11 cellular contexts compared by ENCODE assay signal in the genomic region with DNA sequence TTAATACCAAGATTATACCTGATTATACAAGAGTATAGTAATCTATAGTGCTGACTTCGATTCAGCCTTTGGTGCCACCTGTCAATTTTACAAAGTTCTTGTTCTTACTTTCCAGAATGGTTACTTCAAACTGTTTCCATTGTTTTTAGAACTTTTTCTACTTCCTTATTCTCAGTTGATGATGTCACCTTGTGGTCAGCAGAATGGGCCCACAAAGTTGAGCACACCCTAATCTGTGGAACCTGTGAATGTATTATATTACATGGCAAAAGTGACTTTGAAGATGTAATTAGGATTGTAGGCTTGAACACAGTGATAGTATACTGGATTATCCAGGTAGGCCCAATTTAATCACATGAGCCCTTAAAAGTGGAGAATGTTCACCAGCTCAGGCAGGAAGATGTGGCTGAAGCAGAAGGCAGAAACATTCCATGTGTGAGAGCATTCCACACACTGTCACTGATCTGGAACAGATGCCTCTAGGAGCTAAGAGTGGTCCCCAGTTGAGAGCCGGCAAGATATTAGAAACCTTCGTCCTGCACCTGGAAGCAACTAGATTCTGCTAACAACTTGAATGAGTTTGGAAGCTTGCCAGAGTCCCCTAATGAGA. TPM values are rescaled to one million over a fixed set of nuclear protein-coding genes. Genes with fewer than 3 reads are reported as not detected.
DNase-seq lines count a peak whose midpoint lies in the region; ATAC-seq, FAIRE-seq and TF ChIP-seq lines count a peak whose summit lies in the region.
"Had no signal": no experiment of that assay in that cellular context is flagged by ENCODE, and none has a peak within 500 bp of the region (broad histone marks: within the 10 kb centered on the region; RNA-seq: fewer than 3 reads in every experiment).

No MANE protein-coding gene starts in this region.

- H3K4me3 ChIP-seq in astrocyte (ENCODE audit: insufficient read depth, low read depth, low read length): no peak overlapping the region

- no peak overlapping the region for H3K9ac ChIP-seq in astrocyte (ENCODE audit: low read length)

- no peak overlapping the region for H3K4me2 ChIP-seq in astrocyte (ENCODE audit: low read length)

- H3K36me3 ChIP-seq in astrocyte (ENCODE audit: insufficient read depth, low read length): no peaks in the 10 kb centered on the region

- intact Hi-C loops in natural killer cell (cut with micrococcal nuclease): no loop called here

- no peaks in the 10 kb centered on the region for H3K9me3 ChIP-seq in astrocyte (ENCODE audit: insufficient read depth, low read depth, low read length)

- H3K27ac ChIP-seq in astrocyte (ENCODE audit: low read depth, low read length): no peak overlapping the region

- CTCF ChIA-PET in activated CD4-positive, alpha-beta T cell treated with anti-CD3 and anti-CD28 coated beads, Interleukin-2, amount 10 ng/mL, durations not matched to agents 7 days and 5 days (lab: Charles Lee): no interaction called here

- H3K9me3 Mint-ChIP-seq in natural killer cell: no peaks in the 10 kb centered on the region
- H3K9me3 Mint-ChIP-seq in natural killer cell treated with Interleukin-12 subunit alpha and Interleukin-12 subunit beta and Interleukin-15 and Interleukin-18, amount 100 ng/mL, for 72 hours: no peaks in the 10 kb centered on the region
- H3K9me3 Mint-ChIP-seq in astrocyte (ENCODE audit: unreplicated experiment): no peaks in the 10 kb centered on the region
- no peaks in the 10 kb centered on the region for H3K9me3 Mint-ChIP-seq in mesothelial cell of epicardium
- H3K9me3 Mint-ChIP-seq in activated CD4-positive, alpha-beta T cell treated with anti-CD3 and anti-CD28 coated beads, Interleukin-2, amount 10 ng/mL, durations not matched to agents 7 days and 5 days: no peaks in the 10 kb centered on the region

- no peak overlapping the region for H3K4me3 Mint-ChIP-seq in natural killer cell
- H3K4me3 Mint-ChIP-seq in natural killer cell treated with Interleukin-12 subunit alpha and Interleukin-12 subunit beta and Interleukin-15 and Interleukin-18, amount 100 ng/mL, for 72 hours: no peak overlapping the region
- H3K4me3 Mint-ChIP-seq in astrocyte (ENCODE audit: unreplicated experiment): no peak overlapping the region
- H3K4me3 Mint-ChIP-seq in mesothelial cell of epicardium: no peak overlapping the region
- H3K4me3 Mint-ChIP-seq in activated CD4-positive, alpha-beta T cell treated with anti-CD3 and anti-CD28 coated beads, Interleukin-2, amount 10 ng/mL, durations not matched to agents 7 days and 5 days: no peak overlapping the region
- H3K4me3 Mint-ChIP-seq: brain had no signal

- TF ChIP-seq CTCF in natural killer cell (IDR thresholded peaks at IDR 0.05) (no peak), astrocyte (IDR thresholded peaks at IDR 0.05; ENCODE audit: insufficient read depth, low read depth, low read length) (no peak), mesothelial cell of epicardium (IDR thresholded peaks at IDR 0.05; ENCODE audit: unreplicated experiment) (no peak)

- no peaks in the 10 kb centered on the region for H3K79me2 ChIP-seq in astrocyte (ENCODE audit: insufficient read depth, low read length)

- no peak overlapping the region for H3K27ac Mint-ChIP-seq in natural killer cell
- no peak overlapping the region for H3K27ac Mint-ChIP-seq in natural killer cell treated with Interleukin-12 subunit alpha and Interleukin-12 subunit beta and Interleukin-15 and Interleukin-18, amount 100 ng/mL, for 72 hours
- H3K27ac Mint-ChIP-seq in astrocyte (ENCODE audit: unreplicated experiment): no peak overlapping the region
- H3K27ac Mint-ChIP-seq in mesothelial cell of epicardium: no peak overlapping the region
- H3K27ac Mint-ChIP-seq in activated CD4-positive, alpha-beta T cell treated with anti-CD3 and anti-CD28 coated beads, Interleukin-2, amount 10 ng/mL, durations not matched to agents 7 days and 5 days: no peak overlapping the region
- H3K27ac Mint-ChIP-seq: brain had no signal

- FAIRE-seq in astrocyte (lab: Jason Lieb, UNC): no peak
- FAIRE-seq: frontal cortex had no signal

- no peak for DNase-seq in natural killer cell
- no peak for DNase-seq in natural killer cell treated with Interleukin-12 subunit alpha and Interleukin-12 subunit beta and Interleukin-15 and Interleukin-18, amount 100 ng/mL, for 72 hours (ENCODE audit: low spot score)
- peak; percentile 23 for DNase-seq in astrocyte (ENCODE audit: low read depth)
- no peak for DNase-seq in NCI-H2227 (lab: John Stamatoyannopoulos, UW; ENCODE audit: unreplicated experiment)
- DNase-seq in SK-N-DZ (ENCODE audit: low spot score): no peak
- DNase-seq in mesothelial cell of epicardium (ENCODE audit: low spot score in 2 of 2, unreplicated experiment in 2 of 2): no peak
- no peak for DNase-seq in activated CD4-positive, alpha-beta T cell treated with anti-CD3 and anti-CD28 coated beads, Interleukin-2, amount 10 ng/mL, durations not matched to agents 7 days and 5 days
- DNase-seq: C1 segment of cervical spinal cord had no signal

- POLR2A ChIA-PET in activated CD4-positive, alpha-beta T cell treated with anti-CD3 and anti-CD28 coated beads, Interleukin-2, amount 10 ng/mL, durations not matched to agents 7 days and 5 days (lab: Charles Lee): no interaction called here

- no peaks in the 10 kb centered on the region for H4K20me1 ChIP-seq in astrocyte (ENCODE audit: insufficient read depth, low read length)

- no peaks in the 10 kb centered on the region for H3K27me3 ChIP-seq in astrocyte (ENCODE audit: insufficient read depth, low read length)

- H3K4me1 Mint-ChIP-seq in natural killer cell: peaks cover 7 to 8% of the 10 kb centered on the region in 2 donors
- peaks cover 0 to 2% of the 10 kb centered on the region in 2 donors for H3K4me1 Mint-ChIP-seq in natural killer cell treated with Interleukin-12 subunit alpha and Interleukin-12 subunit beta and Interleukin-15 and Interleukin-18, amount 100 ng/mL, for 72 hours (ENCODE audit: low read depth in 2 of 2)
- peaks cover 8% of the 10 kb centered on the region for H3K4me1 Mint-ChIP-seq in astrocyte (ENCODE audit: low read depth, unreplicated experiment)
- peaks cover 2% of the 10 kb centered on the region for H3K4me1 Mint-ChIP-seq in mesothelial cell of epicardium
- peaks cover 8% of the 10 kb centered on the region for H3K4me1 Mint-ChIP-seq in activated CD4-positive, alpha-beta T cell treated with anti-CD3 and anti-CD28 coated beads, Interleukin-2, amount 10 ng/mL, durations not matched to agents 7 days and 5 days
- H3K4me1 Mint-ChIP-seq: brain had no signal

- no peak for TF ChIP-seq RAD21 in Ishikawa (IDR thresholded peaks at IDR 0.05; ENCODE audit: low read depth)

- peaks cover 5% of the 10 kb centered on the region for H3K4me1 ChIP-seq in astrocyte (ENCODE audit: insufficient read depth, low read length)

- H2AFZ ChIP-seq in astrocyte (ENCODE audit: low read depth, low read length): no peak overlapping the region

- H3K27me3 Mint-ChIP-seq in natural killer cell (ENCODE audit: low read depth in 2 of 2) (peaks cover 5 to 8% of the 10 kb centered on the region in 2 donors), astrocyte (ENCODE audit: low read depth, unreplicated experiment) (peaks cover 5% of the 10 kb centered on the region), mesothelial cell of epicardium (ENCODE audit: low read depth) (peaks cover 15% of the 10 kb centered on the region)
- H3K27me3 Mint-ChIP-seq in natural killer cell treated with Interleukin-12 subunit alpha and Interleukin-12 subunit beta and Interleukin-15 and Interleukin-18, amount 100 ng/mL, for 72 hours: peaks cover 11 to 12% of the 10 kb centered on the region in 2 donors
- peaks cover 15% of the 10 kb centered on the region for H3K27me3 Mint-ChIP-seq in activated CD4-positive, alpha-beta T cell treated with anti-CD3 and anti-CD28 coated beads, Interleukin-2, amount 10 ng/mL, durations not matched to agents 7 days and 5 days

- ATAC-seq in natural killer cell: peak in 2 of 3 donors; percentile 15 to 46
- ATAC-seq in natural killer cell treated with Interleukin-12 subunit alpha and Interleukin-12 subunit beta and Interleukin-15 and Interleukin-18, amount 100 ng/mL, for 72 hours: no peak

- H3K36me3 Mint-ChIP-seq in natural killer cell: no peaks in the 10 kb centered on the region
- H3K36me3 Mint-ChIP-seq in natural killer cell treated with Interleukin-12 subunit alpha and Interleukin-12 subunit beta and Interleukin-15 and Interleukin-18, amount 100 ng/mL, for 72 hours: peaks cover 1% of the 10 kb centered on the region
- no peaks in the 10 kb centered on the region for H3K36me3 Mint-ChIP-seq in astrocyte (ENCODE audit: low read depth, unreplicated experiment)
- H3K36me3 Mint-ChIP-seq in mesothelial cell of epicardium: no peaks in the 10 kb centered on the region
- H3K36me3 Mint-ChIP-seq in activated CD4-positive, alpha-beta T cell treated with anti-CD3 and anti-CD28 coated beads, Interleukin-2, amount 10 ng/mL, durations not matched to agents 7 days and 5 days (ENCODE audit: low read depth): no peaks in the 10 kb centered on the region
- H3K36me3 Mint-ChIP-seq: brain had no signal

- no peak for TF ChIP-seq EP300 in Ishikawa (IDR thresholded peaks at IDR 0.05; ENCODE audit: borderline replicate concordance)

TF ChIP-seq in Ishikawa, 13 proteins besides CTCF, POLR2A, EP300 and RAD21:
- TF ChIP-seq EGR1 (IDR thresholded peaks at IDR 0.05) (no peak), NFIC (IDR thresholded peaks at IDR 0.05) (peak; percentile 23; the same call in 1 of the 2 replicates)

RNA-seq across cellular contexts. Expression of gene SGMS2, which starts 6.3 kb away (rescaled TPM):
- total RNA-seq in natural killer cell: under 1 TPM; 0.16 to 0.98 (median 0.54) TPM
- total RNA-seq in natural killer cell treated with Interleukin-12 subunit alpha and Interleukin-12 subunit beta and Interleukin-15 and Interleukin-18, amount 100 ng/mL, for 72 hours: under 1 TPM; 0.50 to 0.62 TPM
- total RNA-seq in astrocyte: 48.1 and 48.3 TPM in 2 replicates
- not detected in 2 replicates for polyA plus RNA-seq in SK-N-DZ (2014; cell fraction: cytosol; rRNA removed)
- polyA plus RNA-seq in SK-N-DZ (2014; cell fraction: nucleus; rRNA removed): not detected in 2 replicates
- total RNA-seq in mesothelial cell of epicardium: 7.5 to 9.8 TPM (median 9.2 TPM) in 3 replicates
- under 1 TPM; 0.42 to 0.46 TPM for total RNA-seq in activated CD4-positive, alpha-beta T cell treated with anti-CD3 and anti-CD28 coated beads, Interleukin-2, amount 10 ng/mL, durations not matched to agents 7 days and 5 days

Comparison
In these comparisons a context has a peak if more than half of its experiments do, and no peak if none do; other contexts are left out.
1. ATAC-seq: peak in natural killer cell (2 of 3); none in natural killer cell treated with Interleukin-12 subunit alpha and Interleukin-12 subunit beta and Interleukin-15 and Interleukin-18, amount 100 ng/mL, for 72 hours (0 of 2).